Comparison of ENCODE assay signal across 12 cellular contexts in the genomic region with DNA sequence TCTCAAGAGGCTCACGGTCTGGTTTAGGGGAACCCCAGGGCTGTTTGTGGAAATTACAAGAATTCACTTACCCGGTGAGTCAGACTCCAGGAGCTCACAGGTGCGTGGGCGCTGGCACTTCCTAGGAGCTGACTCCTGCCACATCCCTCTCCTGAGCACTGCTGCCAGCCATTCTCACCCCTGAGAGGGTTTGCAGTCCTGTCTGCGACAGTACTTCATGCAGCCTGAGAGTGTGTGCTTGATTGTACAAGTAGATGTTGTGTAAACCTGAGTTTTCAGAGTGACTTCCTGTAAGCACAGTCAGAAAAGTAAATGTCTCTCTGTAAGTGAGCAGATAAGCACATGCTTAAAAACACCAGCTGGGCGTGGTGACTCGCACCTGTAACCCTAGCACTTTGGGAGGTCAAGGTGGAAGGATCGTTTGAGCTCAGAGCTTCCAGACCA. TPM values are rescaled to one million over a fixed set of nuclear protein-coding genes. Genes with fewer than 3 reads are reported as not detected.
DNase-seq lines count a peak whose midpoint lies in the region; ATAC-seq, FAIRE-seq and TF ChIP-seq lines count a peak whose summit lies in the region.
"Had no signal": no experiment of that assay in that cellular context is flagged by ENCODE, and none has a peak within 500 bp of the region (broad histone marks: within the 10 kb centered on the region; RNA-seq: fewer than 3 reads in every experiment).

No MANE protein-coding gene starts in this region.

- no peak overlapping the region for H2BK20ac ChIP-seq in H9 (ENCODE audit: low read depth, low read length, poor library complexity, severe bottlenecking)

- peak; percentile 79 for ATAC-seq in omental fat pad (ENCODE audit: low FRiP score)
- ATAC-seq in upper lobe of left lung (ENCODE audit: low FRiP score in 2 of 2): peak; percentile 72 to 93
- ATAC-seq in GM21825 (IDR thresholded peaks at IDR 0.05; ENCODE audit: unreplicated experiment): no peak

- H3K4me2 ChIP-seq in H9 (ENCODE audit: insufficient read depth, insufficient read length, low read length): no peak overlapping the region

- H3K4me3 Mint-ChIP-seq in activated T-helper 1 cell treated with anti-CD3 and anti-CD28 coated beads, Interleukin-12 subunit alpha, Interleukin-12 subunit beta, Interleukin-2, Interleukin-4 antibody, amounts not matched to agents 30 ng/mL and 10 ng/mL and 1 ng/mL, durations not matched to agents 14 hours and 24 hours and 36 hours: peak overlapping the region; percentile 68
- H3K4me3 Mint-ChIP-seq in H9: no peak overlapping the region; a peak in 1 of 5 replicates
- H3K4me3 Mint-ChIP-seq: endodermal cell had no signal

- no peak overlapping the region for H3K14ac ChIP-seq in H9 (ENCODE audit: insufficient read depth, low read length)

- H3K4ac ChIP-seq in H9 (ENCODE audit: low read depth, low read length): no peak overlapping the region

- H2AFZ ChIP-seq in H9 (ENCODE audit: low read length): no peak overlapping the region

- WGBS in upper lobe of left lung, 2 donors: 52 to 59% methylated on average over 8 of the region's 8 CpGs
- no CpG with 5 or more reads among the region's 8 CpGs for WGBS in H9 (ENCODE audit: extremely low coverage, insufficient read length, low lambda C conversion rate)

- no peak for FAIRE-seq in H54 (lab: Jason Lieb, UNC)
- FAIRE-seq: H1, islet of Langerhans had no signal

- intact Hi-C loops in activated T-helper 1 cell treated with anti-CD3 and anti-CD28 coated beads, Interleukin-12 subunit alpha, Interleukin-12 subunit beta, Interleukin-2, Interleukin-4 antibody, amounts not matched to agents 30 ng/mL and 10 ng/mL and 1 ng/mL, durations not matched to agents 14 hours and 24 hours and 36 hours (cut with micrococcal nuclease): loop anchor here (1.0 to 2.0 kb wide), 2 partner anchors 9 to 121 kb away; partner anchors contain the start of gene TYK2

- H3K27ac ChIP-seq in upper lobe of left lung (peak overlapping the region; percentile 54 to 84 (median 77)), H9 (ENCODE audit: insufficient read length, low read depth, low read length) (no peak overlapping the region)
- H3K27ac ChIP-seq: sigmoid colon had no signal

- peak overlapping the region; percentile 93 for H3K27ac Mint-ChIP-seq in activated T-helper 1 cell treated with anti-CD3 and anti-CD28 coated beads, Interleukin-12 subunit alpha, Interleukin-12 subunit beta, Interleukin-2, Interleukin-4 antibody, amounts not matched to agents 30 ng/mL and 10 ng/mL and 1 ng/mL, durations not matched to agents 14 hours and 24 hours and 36 hours
- no peak overlapping the region for H3K27ac Mint-ChIP-seq in H9
- H3K27ac Mint-ChIP-seq: endodermal cell had no signal

- H3K79me2 ChIP-seq in H9 (ENCODE audit: insufficient read depth, low read length): no peaks in the 10 kb centered on the region

- H3K23ac ChIP-seq in H9 (ENCODE audit: insufficient read length, low read depth, low read length): no peak overlapping the region

- H3K36me3 Mint-ChIP-seq in activated T-helper 1 cell treated with anti-CD3 and anti-CD28 coated beads, Interleukin-12 subunit alpha, Interleukin-12 subunit beta, Interleukin-2, Interleukin-4 antibody, amounts not matched to agents 30 ng/mL and 10 ng/mL and 1 ng/mL, durations not matched to agents 14 hours and 24 hours and 36 hours (ENCODE audit: low read depth): peaks cover 28% of the 10 kb centered on the region
- H3K36me3 Mint-ChIP-seq in H9 (ENCODE audit: insufficient read depth in 1 of 3, low read depth in 3 of 3): peaks cover 16 to 38% (median 33%) of the 10 kb centered on the region in 3 experiments; a peak in 6 of 7 replicates

- TF ChIP-seq EP300 in upper lobe of left lung (IDR thresholded peaks at IDR 0.05): peak; percentile 53 to 99 (median 57)

- no peaks in the 10 kb centered on the region for H3K9me3 Mint-ChIP-seq in activated T-helper 1 cell treated with anti-CD3 and anti-CD28 coated beads, Interleukin-12 subunit alpha, Interleukin-12 subunit beta, Interleukin-2, Interleukin-4 antibody, amounts not matched to agents 30 ng/mL and 10 ng/mL and 1 ng/mL, durations not matched to agents 14 hours and 24 hours and 36 hours
- H3K9me3 Mint-ChIP-seq in H9: no peaks in the 10 kb centered on the region; a peak in 1 of 5 replicates
- H3K9me3 Mint-ChIP-seq: endodermal cell had no signal

- H3K27me3 ChIP-seq in upper lobe of left lung (no peaks in the 10 kb centered on the region), H9 (ENCODE audit: insufficient read depth, low read length) (no peaks in the 10 kb centered on the region)
- H3K27me3 ChIP-seq: sigmoid colon had no signal

- no peaks in the 10 kb centered on the region for H3K27me3 Mint-ChIP-seq in activated T-helper 1 cell treated with anti-CD3 and anti-CD28 coated beads, Interleukin-12 subunit alpha, Interleukin-12 subunit beta, Interleukin-2, Interleukin-4 antibody, amounts not matched to agents 30 ng/mL and 10 ng/mL and 1 ng/mL, durations not matched to agents 14 hours and 24 hours and 36 hours (ENCODE audit: insufficient read depth)
- no peaks in the 10 kb centered on the region; the same call in none of the 2 replicates for H3K27me3 Mint-ChIP-seq in H9 (ENCODE audit: low read depth)

- H2BK15ac ChIP-seq in H9 (ENCODE audit: low read depth, low read length): no peak overlapping the region

- no peak overlapping the region for H2AK5ac ChIP-seq in H9 (ENCODE audit: insufficient read length, low read length)

- H2BK5ac ChIP-seq in H9 (ENCODE audit: insufficient read length, low read length): no peak overlapping the region

- TF ChIP-seq POLR2A in upper lobe of left lung (IDR thresholded peaks at IDR 0.05) (peak in 1 of 4 donors; percentile 40), H54 (IDR thresholded peaks at IDR 0.05; ENCODE audit: low read depth, low read length) (no peak)

- peak; percentile 52 for DNase-seq in activated T-cell treated with anti-CD3 and anti-CD28 coated beads for 24 hours (ENCODE audit: low read depth)
- DNase-seq in activated T-cell treated with anti-CD3 and anti-CD28 coated beads, Interleukin-2, amount 50 U/mL, for 1 hour: no peak
- peak; percentile 54 for DNase-seq in activated T-helper 1 cell treated with anti-CD3 and anti-CD28 coated beads, Interleukin-12 subunit alpha, Interleukin-12 subunit beta, Interleukin-2, Interleukin-4 antibody, amounts not matched to agents 30 ng/mL and 10 ng/mL and 1 ng/mL, durations not matched to agents 14 hours and 24 hours and 36 hours (ENCODE audit: low spot score)
- DNase-seq in omental fat pad (ENCODE audit: low spot score): no peak
- DNase-seq in upper lobe of left lung: peak in 1 of 2 donors; percentile 94
- DNase-seq in H54 (ENCODE audit: insufficient read length, low spot score): no peak
- no peak for DNase-seq in H9
- DNase-seq: endodermal cell, sigmoid colon had no signal

- no peaks in the 10 kb centered on the region for H3K9me3 ChIP-seq in upper lobe of left lung
- H3K9me3 ChIP-seq in H9 (ENCODE audit: control insufficient read depth, low read depth, low read length): no peaks in the 10 kb centered on the region
- H3K9me3 ChIP-seq: sigmoid colon had no signal

- peaks cover 3% of the 10 kb centered on the region for H4K20me1 ChIP-seq in H9 (ENCODE audit: control insufficient read depth, insufficient read depth, insufficient read length)

- H3K4me1 ChIP-seq in upper lobe of left lung (peaks cover 9 to 26% (median 15%) of the 10 kb centered on the region in 4 donors), H9 (ENCODE audit: insufficient read depth, low read length) (no peaks in the 10 kb centered on the region; the same call in 1 of the 2 replicates)
- H3K4me1 ChIP-seq: sigmoid colon had no signal

- no peak overlapping the region for H2BK120ac ChIP-seq in H9 (ENCODE audit: low read depth, low read length, poor library complexity, severe bottlenecking)

- H3K4me3 ChIP-seq in upper lobe of left lung: peak overlapping the region in 1 of 4 donors; percentile 28
- H3K4me3 ChIP-seq: sigmoid colon had no signal

- H4K5ac ChIP-seq in H9 (ENCODE audit: insufficient read length, low read depth, low read length): no peak overlapping the region

- H3T11ph ChIP-seq in H9 (ENCODE audit: low read length): no peak overlapping the region

- H3K4me1 Mint-ChIP-seq in activated T-helper 1 cell treated with anti-CD3 and anti-CD28 coated beads, Interleukin-12 subunit alpha, Interleukin-12 subunit beta, Interleukin-2, Interleukin-4 antibody, amounts not matched to agents 30 ng/mL and 10 ng/mL and 1 ng/mL, durations not matched to agents 14 hours and 24 hours and 36 hours (ENCODE audit: low read depth): peaks cover 21% of the 10 kb centered on the region
- H3K4me1 Mint-ChIP-seq in H9: 0 out of 4 replicates have a peak, but pooled peaks cover 0 to 2% of the 10 kb centered on the region in 2 experiments
- H3K4me1 Mint-ChIP-seq: endodermal cell had no signal

- H3K9ac ChIP-seq in H9 (ENCODE audit: extremely low read depth, insufficient read length, low read length): no peak overlapping the region

- peaks cover 10 to 37% (median 30%) of the 10 kb centered on the region in 4 donors for H3K36me3 ChIP-seq in upper lobe of left lung

- no peak overlapping the region for H4K8ac ChIP-seq in H9 (replicated peaks; ENCODE audit: insufficient read length, low read depth, low read length)

- no peaks in the 10 kb centered on the region for H3K23me2 ChIP-seq in H9 (ENCODE audit: insufficient read length, low read depth, low read length, poor library complexity, severe bottlenecking)

- H3K79me1 ChIP-seq in H9 (ENCODE audit: insufficient read depth, low read depth, low read length, poor library complexity, severe bottlenecking): no peaks in the 10 kb centered on the region

- H3K18ac ChIP-seq in H9 (ENCODE audit: insufficient read length, low read depth, low read length): no peak overlapping the region

- no peak overlapping the region for H3K56ac ChIP-seq in H9 (ENCODE audit: insufficient read length, low read depth, low read length)

- H4K91ac ChIP-seq in H9 (ENCODE audit: insufficient read length, low read depth, low read length): no peak overlapping the region

- TF ChIP-seq CTCF in omental fat pad (IDR thresholded peaks at IDR 0.05): no peak
- peak in 1 of 6 experiments; percentile 10 for TF ChIP-seq CTCF in upper lobe of left lung (IDR thresholded peaks at IDR 0.05)
- no peak for TF ChIP-seq CTCF in H9 (conservative IDR thresholded peaks at IDR 0.05)

- H2BK12ac ChIP-seq in H9 (ENCODE audit: insufficient read length, low read depth, low read length): no peak overlapping the region

RNA-seq across cellular contexts. Expression of gene MRPL4, which starts 8.1 kb away (rescaled TPM):
- total RNA-seq in activated T-helper 1 cell treated with anti-CD3 and anti-CD28 coated beads, Interleukin-12 subunit alpha, Interleukin-12 subunit beta, Interleukin-2, Interleukin-4 antibody, amounts not matched to agents 30 ng/mL and 10 ng/mL and 1 ng/mL, durations not matched to agents 14 hours and 24 hours and 36 hours: 163 and 168 TPM in 2 replicates
- 10 to 100 TPM; 44.6 to 73.3 (median 65.7) TPM for total RNA-seq in omental fat pad
- 10 to 100 TPM; 23.0 to 70.8 (median 45.0) TPM for total RNA-seq in upper lobe of left lung
- total RNA-seq in H9 (2021): 96.7 and 99.3 TPM in 2 replicates

RNA-seq across cellular contexts. Expression of gene ICAM1, which starts 10.8 kb away (rescaled TPM):
- total RNA-seq in activated T-helper 1 cell treated with anti-CD3 and anti-CD28 coated beads, Interleukin-12 subunit alpha, Interleukin-12 subunit beta, Interleukin-2, Interleukin-4 antibody, amounts not matched to agents 30 ng/mL and 10 ng/mL and 1 ng/mL, durations not matched to agents 14 hours and 24 hours and 36 hours: 90.8 and 92.2 TPM in 2 replicates
- total RNA-seq in omental fat pad (100 to 1,000 TPM in 2 of 4 donors, 10 to 100 TPM in 2; 20.7 to 286 (median 81.0) TPM), upper lobe of left lung (100 to 1,000 TPM; 190 to 791 (median 356) TPM), H9 (2021) (2.1 and 2.3 TPM in 2 replicates)

RNA-seq across cellular contexts. Expression of gene ICAM4, which starts 26.6 kb away (rescaled TPM):
- 0.59 and 1.0 TPM in 2 replicates for total RNA-seq in activated T-helper 1 cell treated with anti-CD3 and anti-CD28 coated beads, Interleukin-12 subunit alpha, Interleukin-12 subunit beta, Interleukin-2, Interleukin-4 antibody, amounts not matched to agents 30 ng/mL and 10 ng/mL and 1 ng/mL, durations not matched to agents 14 hours and 24 hours and 36 hours
- total RNA-seq in omental fat pad (1 to 10 TPM in 3 of 4 donors, under 1 TPM in 1; 0.82 to 7.5 (median 2.0) TPM), upper lobe of left lung (10 to 100 TPM in 5 of 6 donors, 1 to 10 TPM in 1; 6.3 to 24.3 (median 12.0) TPM), H9 (2021) (1.1 TPM in 2 replicates)
- total RNA-seq: sigmoid colon had no signal

RNA-seq across cellular contexts. Expression of gene S1PR2, which starts 29.0 kb away (rescaled TPM):
- 15.4 and 16.0 TPM in 2 replicates for total RNA-seq in activated T-helper 1 cell treated with anti-CD3 and anti-CD28 coated beads, Interleukin-12 subunit alpha, Interleukin-12 subunit beta, Interleukin-2, Interleukin-4 antibody, amounts not matched to agents 30 ng/mL and 10 ng/mL and 1 ng/mL, durations not matched to agents 14 hours and 24 hours and 36 hours
- 10 to 100 TPM; 15.1 to 16.8 (median 15.9) TPM for total RNA-seq in omental fat pad
- total RNA-seq in upper lobe of left lung: 10 to 100 TPM in 4 of 6 donors, 1 to 10 TPM in 2; 9.1 to 30.0 (median 16.0) TPM
- total RNA-seq in H9 (2021): 11.5 and 12.8 TPM in 2 replicates

RNA-seq across cellular contexts. Expression of gene ICAM5, which starts 29.6 kb away (rescaled TPM):
- total RNA-seq in activated T-helper 1 cell treated with anti-CD3 and anti-CD28 coated beads, Interleukin-12 subunit alpha, Interleukin-12 subunit beta, Interleukin-2, Interleukin-4 antibody, amounts not matched to agents 30 ng/mL and 10 ng/mL and 1 ng/mL, durations not matched to agents 14 hours and 24 hours and 36 hours: 1.9 TPM in 2 replicates
- total RNA-seq in omental fat pad (1 to 10 TPM in 1 of 4 donors, under 1 TPM in 3; 0.31 to 1.1 (median 0.53) TPM), upper lobe of left lung (100 to 1,000 TPM in 1 of 6 donors, 10 to 100 TPM in 5; 19.5 to 102 (median 27.2) TPM), H9 (2021) (1.4 and 1.6 TPM in 2 replicates)

Comparison
In these comparisons a context has a peak if more than half of its experiments do, and no peak if none do; other contexts are left out.
1. DNase-seq: peak in activated T-cell treated with anti-CD3 and anti-CD28 coated beads for 24 hours (single experiment) and activated T-helper 1 cell treated with anti-CD3 and anti-CD28 coated beads, Interleukin-12 subunit alpha, Interleukin-12 subunit beta, Interleukin-2, Interleukin-4 antibody, amounts not matched to agents 30 ng/mL and 10 ng/mL and 1 ng/mL, durations not matched to agents 14 hours and 24 hours and 36 hours (single experiment); none in activated T-cell treated with anti-CD3 and anti-CD28 coated beads, Interleukin-2, amount 50 U/mL, for 1 hour (single experiment), omental fat pad (single experiment), H54 (single experiment) and H9 (single experiment).